ENCODE assay signal across 36 cellular contexts in genomic region chr17:6688944-6689343, GRCh38. TPM values are rescaled to one million over a fixed set of nuclear protein-coding genes. Genes with fewer than 3 reads are reported as not detected.
"Had no signal": no experiment of that assay in that cellular context is flagged by ENCODE, and none has a peak within 500 bp of the region (broad histone marks: within the 10 kb centered on the region; RNA-seq: fewer than 3 reads in every experiment).

No MANE protein-coding gene starts in this region.

- FAIRE-seq: astrocyte, bronchial epithelial cell, colon had no signal

- H3K27ac ChIP-seq: adrenal gland, ascending aorta, body of pancreas, brain microvascular endothelial cell, breast epithelium, cardiac muscle cell had no signal

- DNase-seq: activated effector memory CD4-positive, alpha-beta T cell treated with anti-CD3 and anti-CD28 coated beads, Interleukin-2, amount 50 U/mL, for 16 hours; activated effector memory CD4-positive, alpha-beta T cell treated with Interleukin-2 at 50 U/mL for 16 hours; activated gamma-delta T cell; activated gamma-delta T cell treated with Interleukin-2 at 50 U/mL for 16 hours; activated naive CD4-positive, alpha-beta T cell; activated naive CD4-positive, alpha-beta T cell treated with anti-CD3 and anti-CD28 coated beads for 36 hours; activated naive CD4-positive, alpha-beta T cell treated with anti-CD3 and anti-CD28 coated beads, Interleukin-2, amount 10 ng/mL, durations not matched to agents 7 days and 5 days; activated naive CD4-positive, alpha-beta T cell treated with anti-CD3 and anti-CD28 coated beads, Interleukin-2, amount 50 U/mL, for 16 hours; activated naive CD4-positive, alpha-beta T cell treated with Interleukin-2 at 50 U/mL for 16 hours; activated naive CD8-positive, alpha-beta T cell treated with anti-CD3 and anti-CD28 coated beads for 36 hours; activated naive CD8-positive, alpha-beta T cell treated with anti-CD3 and anti-CD28 coated beads, Interleukin-2, amount 10 ng/mL, durations not matched to agents 7 days and 5 days; activated naive CD8-positive, alpha-beta T cell treated with anti-CD3 and anti-CD28 coated beads, Interleukin-2, amount 50 U/mL, for 24 hours; activated T-cell treated with anti-CD3 and anti-CD28 coated beads, Interleukin-2, amount 50 U/mL, for 24 hours; activated T-cell treated with anti-CD3 and anti-CD28 coated beads, Interleukin-2, amount 50 U/mL, for 4 hours; activated T-cell treated with anti-CD3 and anti-CD28 coated beads, Interleukin-2, amount 50 U/mL, for 48 hours; activated T-cell treated with anti-CD3 and anti-CD28 coated beads, Interleukin-2, amount 50 U/mL, for 72 hours; adrenal gland; amniotic stem cell; amygdala; anterior cingulate cortex; aorta; body of pancreas; brain microvascular endothelial cell; caudate nucleus; central memory CD4-positive, alpha-beta T cell; cerebellar nuclear complex had no signal

- H3K9me3 ChIP-seq: adrenal gland, ascending aorta, body of pancreas, breast epithelium had no signal

- H3K4me3 ChIP-seq: adrenal gland, ascending aorta, body of pancreas, breast epithelium, cardiac muscle cell had no signal

- H3K4me1 ChIP-seq: adrenal gland, ascending aorta, body of pancreas, breast epithelium had no signal

- ATAC-seq: activated naive CD4-positive, alpha-beta T cell treated with anti-CD3 and anti-CD28 coated beads, Interleukin-2, amount 50 U/mL, for 72 hours; activated naive CD8-positive, alpha-beta T cell treated with anti-CD3 and anti-CD28 coated beads, Interleukin-2, amount 50 U/mL, for 24 hours; activated T-cell treated with anti-CD3 and anti-CD28 coated beads, Interleukin-2, amount 50 U/mL, for 4 hours; activated T-cell treated with anti-CD3 and anti-CD28 coated beads, Interleukin-2, amount 50 U/mL, for 72 hours; activated T-helper 17 cell treated with anti-CD3 and anti-CD28 coated beads, Interleukin-2, amount 50 U/mL, for 72 hours; body of pancreas had no signal

- H3K36me3 ChIP-seq: adrenal gland, ascending aorta, brain microvascular endothelial cell, breast epithelium, cardiac muscle cell had no signal

- H3K27me3 ChIP-seq: adrenal gland, ascending aorta, body of pancreas, brain microvascular endothelial cell, breast epithelium had no signal

RNA-seq across cellular contexts. Expression of gene SLC13A5, which starts 24.2 kb away (rescaled TPM):
- total RNA-seq: activated naive CD4-positive, alpha-beta T cell treated with anti-CD3 and anti-CD28 coated beads for 36 hours; activated naive CD4-positive, alpha-beta T cell treated with anti-CD3 and anti-CD28 coated beads, Interleukin-2, amount 50 U/mL, for 72 hours; activated naive CD8-positive, alpha-beta T cell treated with anti-CD3 and anti-CD28 coated beads for 36 hours; activated naive CD8-positive, alpha-beta T cell treated with anti-CD3 and anti-CD28 coated beads, Interleukin-2, amount 10 ng/mL, durations not matched to agents 7 days and 5 days; activated T-helper 1 cell treated with anti-CD3 and anti-CD28 coated beads, Interleukin-12 subunit alpha, Interleukin-12 subunit beta, Interleukin-2, Interleukin-4 antibody, amounts not matched to agents 30 ng/mL and 10 ng/mL and 1 ng/mL, durations not matched to agents 14 hours and 24 hours and 36 hours; activated T-helper 17 cell treated with anti-CD3 and anti-CD28 coated beads, Interleukin-2, amount 50 U/mL, for 72 hours; activated T-helper 2 cell treated with anti-CD3 and anti-CD28 coated beads, Interferon-gamma antibody, Interleukin-2, Interleukin-4, amounts not matched to agents 10 μg/mL and 5 μg/mL and 100 μg/mL, durations not matched to agents 14 hours and 24 hours and 36 hours; body of pancreas had no signal
- polyA plus RNA-seq: aorta had no signal

RNA-seq across cellular contexts. Expression of gene MED31, which starts 37.5 kb away (rescaled TPM):
- total RNA-seq: ascending aorta had no signal
